In genomic region chr1:23691499-23692307, GRCh38 we compare ENCODE assay signal across 1 cellular context.
TF ChIP-seq lines count a peak whose summit lies in the region.

Gene RPL11 (plus strand): TSS chr1:23691806. CDS start chr1:23691824, 18 bp downstream.

TF ChIP-seq in HepG2, 621 proteins besides CTCF, POLR2A, EP300 and RAD21 (continued from another document and continues in another):
- peak; percentile 71; the same call in 1 of the 2 replicates for TF ChIP-seq KDM2A (CRISPR knock-in tag; IDR thresholded peaks at IDR 0.05; ENCODE audit: borderline replicate concordance, low read depth)
- 0 out of 2 replicates have a peak, but pooled peaks have one; percentile 70 for TF ChIP-seq ZNF724P (CRISPR knock-in tag; IDR thresholded peaks at IDR 0.05; ENCODE audit: borderline replicate concordance)
- no peak for TF ChIP-seq PAX8 (CRISPR knock-in tag; IDR thresholded peaks at IDR 0.05; ENCODE audit: borderline replicate concordance)
- no peak for TF ChIP-seq TRIM22 (IDR thresholded peaks at IDR 0.05)
- no peak for TF ChIP-seq BCL3 (CRISPR knock-in tag; IDR thresholded peaks at IDR 0.05)
- TF ChIP-seq MLXIP (CRISPR knock-in tag; IDR thresholded peaks at IDR 0.05; ENCODE audit: borderline replicate concordance): no peak
- TF ChIP-seq HDAC2 (CRISPR knock-in tag; IDR thresholded peaks at IDR 0.05): peak; percentile 71
- peak; percentile 59; the same call in 1 of the 2 replicates for TF ChIP-seq ZNF318 (CRISPR knock-in tag; IDR thresholded peaks at IDR 0.05)
- no peak for TF ChIP-seq ARNT2 (CRISPR knock-in tag; IDR thresholded peaks at IDR 0.05; ENCODE audit: low read depth)
- TF ChIP-seq ZFP91 (CRISPR knock-in tag; IDR thresholded peaks at IDR 0.05; ENCODE audit: borderline replicate concordance): peak; percentile 89; the same call in 1 of the 2 replicates
- peak; percentile 79 for TF ChIP-seq TBX2 (CRISPR knock-in tag; IDR thresholded peaks at IDR 0.05; ENCODE audit: borderline replicate concordance)
- no peak for TF ChIP-seq ZFP36L2 (CRISPR knock-in tag; IDR thresholded peaks at IDR 0.05)
- peak; percentile 61; the same call in 1 of the 2 replicates for TF ChIP-seq ZNF580 (CRISPR knock-in tag; IDR thresholded peaks at IDR 0.05; ENCODE audit: borderline replicate concordance, low read depth)
- no peak for TF ChIP-seq NCOA5 (CRISPR knock-in tag; IDR thresholded peaks at IDR 0.05)
- TF ChIP-seq ZMYM4 (CRISPR knock-in tag; IDR thresholded peaks at IDR 0.05): peak; percentile 77
- peak; percentile 77; the same call in 1 of the 2 replicates for TF ChIP-seq HNRNPL (IDR thresholded peaks at IDR 0.05; ENCODE audit: low read depth, low read length)
- no peak for TF ChIP-seq KAT7 (CRISPR knock-in tag; IDR thresholded peaks at IDR 0.05; ENCODE audit: borderline replicate concordance)
- TF ChIP-seq RARG (CRISPR knock-in tag; IDR thresholded peaks at IDR 0.05; ENCODE audit: low read depth): no peak
- no peak for TF ChIP-seq JDP2 (CRISPR knock-in tag; IDR thresholded peaks at IDR 0.05; ENCODE audit: borderline replicate concordance)
- no peak for TF ChIP-seq ZNF136 (CRISPR knock-in tag; IDR thresholded peaks at IDR 0.05; ENCODE audit: low read depth)
- TF ChIP-seq ZNF569 (CRISPR knock-in tag; IDR thresholded peaks at IDR 0.05; ENCODE audit: borderline replicate concordance): no peak
- TF ChIP-seq BCL6 (CRISPR knock-in tag; IDR thresholded peaks at IDR 0.05): no peak
- no peak for TF ChIP-seq NFE2L2 (IDR thresholded peaks at IDR 0.05; ENCODE audit: low read length)
- peak; percentile 20; the same call in 1 of the 2 replicates for TF ChIP-seq NCOA2 (CRISPR knock-in tag; IDR thresholded peaks at IDR 0.05)
- no peak for TF ChIP-seq ZNF280D (CRISPR knock-in tag; IDR thresholded peaks at IDR 0.05)
- no peak for TF ChIP-seq ZFP82 (CRISPR knock-in tag; IDR thresholded peaks at IDR 0.05; ENCODE audit: borderline replicate concordance)
- no peak for TF ChIP-seq ZNF7 (CRISPR knock-in tag; IDR thresholded peaks at IDR 0.05)
- peak; percentile 84; the same call in 1 of the 2 replicates for TF ChIP-seq ZNF710 (CRISPR knock-in tag; IDR thresholded peaks at IDR 0.05; ENCODE audit: borderline replicate concordance)
- no peak for TF ChIP-seq ZNF484 (CRISPR knock-in tag; IDR thresholded peaks at IDR 0.05; ENCODE audit: borderline replicate concordance, low read depth)
- TF ChIP-seq PHF5A (CRISPR knock-in tag; IDR thresholded peaks at IDR 0.05; ENCODE audit: low read depth, unreplicated experiment): no peak
- peak; percentile 81 for TF ChIP-seq ZNF709 (CRISPR knock-in tag; IDR thresholded peaks at IDR 0.05)
- TF ChIP-seq ONECUT2 (CRISPR knock-in tag; IDR thresholded peaks at IDR 0.05): no peak
- TF ChIP-seq NR0B2 (CRISPR knock-in tag; IDR thresholded peaks at IDR 0.05): peak; percentile 78; the same call in 1 of the 2 replicates
- no peak for TF ChIP-seq ZNF326 (CRISPR knock-in tag; IDR thresholded peaks at IDR 0.05; ENCODE audit: borderline replicate concordance)
- TF ChIP-seq SNAI1 (CRISPR knock-in tag; IDR thresholded peaks at IDR 0.05; ENCODE audit: borderline replicate concordance): 0 out of 2 replicates have a peak, but pooled peaks have one; percentile 71
- no peak for TF ChIP-seq FIP1L1 (IDR thresholded peaks at IDR 0.05; ENCODE audit: borderline replicate concordance, insufficient read depth, low read depth, low read length)
- TF ChIP-seq ZNF24 (IDR thresholded peaks at IDR 0.05): no peak
- peak; percentile 88 for TF ChIP-seq MED8 (CRISPR knock-in tag; IDR thresholded peaks at IDR 0.05; ENCODE audit: insufficient replicate concordance)
